ENCODE assay signal across 12 cellular contexts in genomic region chr11:126573325-126574076, GRCh38.
DNase-seq lines count a peak whose midpoint lies in the region; ATAC-seq and TF ChIP-seq lines count a peak whose summit lies in the region.
"Had no signal": no experiment of that assay in that cellular context is flagged by ENCODE, and none has a peak within 500 bp of the region (broad histone marks: within the 10 kb centered on the region; RNA-seq: fewer than 3 reads in every experiment).

No MANE protein-coding gene starts in this region.

- in situ Hi-C loops in ACHN (cut with HindIII; ENCODE audit: low pct_ligation_motif_present, low pct_unique_long_range_greater_than_20kb, low sequenced_read_pairs): no loop called here

- intact Hi-C loops in OCI-LY7 (cut with micrococcal nuclease; ENCODE audit: unreplicated experiment): no loop called here

- no peak for ATAC-seq in foreskin keratinocyte
- ATAC-seq in HG02852 (IDR thresholded peaks at IDR 0.05; ENCODE audit: unreplicated experiment): no peak
- ATAC-seq in HG02885 (IDR thresholded peaks at IDR 0.05; ENCODE audit: poor library complexity, unreplicated experiment): no peak
- no peak for ATAC-seq in HG02973 (IDR thresholded peaks at IDR 0.05; ENCODE audit: unreplicated experiment)

- H3K9ac ChIP-seq in Loucy (ENCODE audit: low read depth, low read length, poor library complexity, severe bottlenecking): no peak overlapping the region

- H4K20me1 ChIP-seq in Loucy (ENCODE audit: insufficient read depth, low read length, poor library complexity, severe bottlenecking) (no peaks in the 10 kb centered on the region), OCI-LY7 (ENCODE audit: insufficient read depth, low read length) (no peaks in the 10 kb centered on the region)

- CTCF ChIA-PET in OCI-LY7 (lab: Charles Lee; ENCODE audit: unreplicated experiment): interaction anchor here (0.6 kb wide), 1 partner anchor 94 kb away, joined by 3 read pairs; no protein-coding TSS in a partner anchor

- DNase-seq in BE2C: no peak
- DNase-seq in OCI-LY7 (ENCODE audit: low spot score): no peak
- DNase-seq in foreskin keratinocyte: no peak
- DNase-seq in ACHN: no peak
- DNase-seq: activated B cell treated with CpG ODN at 0.5 μM for 24 hours; activated T-cell treated with anti-CD3 and anti-CD28 coated beads, Interleukin-2, amount 50 U/mL, for 48 hours; stimulated activated naive CD4-positive, alpha-beta T cell treated with Interleukin-2 at 50 U/mL for 16 hours had no signal

- BruUV-seq in OCI-LY7 (replicated peaks; lab: Mats Ljungman, UMichigan): no TSS peak

- H3K9me3 ChIP-seq in BE2C: no peaks in the 10 kb centered on the region
- H3K9me3 ChIP-seq in Loucy (ENCODE audit: insufficient read depth, low read depth, low read length): no peaks in the 10 kb centered on the region
- H3K9me3 ChIP-seq in OCI-LY7 (ENCODE audit: low read length): no peaks in the 10 kb centered on the region
- H3K9me3 ChIP-seq: ascending aorta had no signal

- H3K36me3 ChIP-seq in BE2C (no peaks in the 10 kb centered on the region), Loucy (ENCODE audit: insufficient read depth, low read length) (no peaks in the 10 kb centered on the region), OCI-LY7 (ENCODE audit: insufficient read depth, low read length) (no peaks in the 10 kb centered on the region)
- H3K36me3 ChIP-seq: ascending aorta had no signal

- no peak overlapping the region for H2AFZ ChIP-seq in Loucy (ENCODE audit: low read length)
- H2AFZ ChIP-seq in OCI-LY7 (ENCODE audit: low read length): no peak overlapping the region

- no peak overlapping the region for H3K4me2 ChIP-seq in Loucy (ENCODE audit: low read depth, low read length, poor library complexity, severe bottlenecking)
- no peak overlapping the region for H3K4me2 ChIP-seq in OCI-LY7 (ENCODE audit: low read length)

- H3K27ac ChIP-seq in OCI-LY7 (ENCODE audit: low read depth, low read length, poor library complexity, severe bottlenecking) (no peak overlapping the region), foreskin keratinocyte (no peak overlapping the region)
- H3K27ac ChIP-seq: ascending aorta had no signal

- POLR2A ChIA-PET in OCI-LY7 (lab: Charles Lee): no interaction called here

- H3F3A ChIP-seq in Loucy (ENCODE audit: low read depth): no peaks in the 10 kb centered on the region

- H3K27me3 ChIP-seq in BE2C (no peaks in the 10 kb centered on the region), Loucy (ENCODE audit: insufficient read depth, low read length, poor library complexity, severe bottlenecking) (no peaks in the 10 kb centered on the region), foreskin keratinocyte (peaks cover 7% of the 10 kb centered on the region)
- H3K27me3 ChIP-seq: ascending aorta had no signal

- H3K4me1 ChIP-seq in BE2C: no peaks in the 10 kb centered on the region
- H3K4me1 ChIP-seq in Loucy (ENCODE audit: insufficient read depth, low read length, poor library complexity, severe bottlenecking): no peaks in the 10 kb centered on the region
- H3K4me1 ChIP-seq in OCI-LY7 (ENCODE audit: insufficient read depth, low read length, poor library complexity, severe bottlenecking): no peaks in the 10 kb centered on the region
- no peaks in the 10 kb centered on the region for H3K4me1 ChIP-seq in foreskin keratinocyte
- H3K4me1 ChIP-seq: ascending aorta had no signal

- TF ChIP-seq CTCF in BE2C (IDR thresholded peaks at IDR 0.05; ENCODE audit: low read depth, low read length) (peak; percentile 46), Loucy (conservative IDR thresholded peaks at IDR 0.05; ENCODE audit: low read length) (peak; percentile 48), OCI-LY7 (conservative IDR thresholded peaks at IDR 0.05; ENCODE audit: low read length) (peak; percentile 67), foreskin keratinocyte (conservative IDR thresholded peaks at IDR 0.05) (peak; percentile 23)

- H3K4me3 ChIP-seq in BE2C (ENCODE audit: low read depth, low read length) (no peak overlapping the region), Loucy (ENCODE audit: low read length, poor library complexity, severe bottlenecking) (no peak overlapping the region), OCI-LY7 (ENCODE audit: low read depth, low read length, poor library complexity, severe bottlenecking) (no peak overlapping the region)
- H3K4me3 ChIP-seq: ascending aorta had no signal

- H3K79me2 ChIP-seq in Loucy (ENCODE audit: insufficient read depth, low read length) (no peaks in the 10 kb centered on the region), OCI-LY7 (ENCODE audit: insufficient read depth, low read depth, low read length) (no peaks in the 10 kb centered on the region)

- no peaks in the 10 kb centered on the region for H3K9me2 ChIP-seq in Loucy (replicated peaks; ENCODE audit: low read depth, low read length)
- H3K9me2 ChIP-seq in OCI-LY7 (ENCODE audit: insufficient read depth, low read length): no peaks in the 10 kb centered on the region
